In the genomic region with DNA sequence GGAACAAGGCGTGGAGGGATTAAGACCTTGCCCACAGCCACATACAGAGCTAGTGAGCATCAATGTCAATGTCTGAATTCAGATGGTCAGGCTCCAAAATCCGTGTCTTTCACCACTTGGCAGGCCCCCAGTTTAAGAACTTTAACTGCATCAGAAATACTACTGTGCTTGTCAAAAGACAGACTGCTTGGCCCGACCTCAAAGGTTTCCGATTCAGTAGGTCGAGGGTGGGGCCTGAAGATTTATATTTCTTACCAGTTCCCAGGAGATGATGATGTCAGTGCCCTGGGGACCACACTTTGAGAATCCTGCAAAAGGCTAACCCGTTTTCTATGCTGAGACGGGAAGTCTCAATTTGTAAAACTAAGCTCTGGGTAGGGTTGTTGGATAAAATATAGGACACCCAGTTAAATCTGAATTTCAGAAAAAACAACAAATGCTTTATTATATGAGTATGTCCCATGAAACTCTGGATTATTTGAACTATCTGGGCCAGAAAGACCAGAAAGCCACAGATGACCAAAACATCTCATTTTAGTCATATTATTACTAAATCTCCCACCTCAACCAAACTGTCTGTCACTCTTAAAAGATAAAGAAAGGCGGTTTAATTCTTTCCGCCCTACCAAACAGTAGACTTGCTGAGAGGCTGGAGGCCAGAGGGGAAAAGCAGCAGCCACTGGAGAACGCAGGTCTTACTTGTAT, we compare ENCODE assay signal across 24 cellular contexts. TPM values are rescaled to one million over a fixed set of nuclear protein-coding genes. Genes with fewer than 3 reads are reported as not detected.
A peak's percentile ranks its signal among the peaks of the same experiment; 100 is the strongest.
DNase-seq lines count a peak whose midpoint lies in the region; ATAC-seq, FAIRE-seq and TF ChIP-seq lines count a peak whose summit lies in the region.
"Had no signal": no experiment of that assay in that cellular context is flagged by ENCODE, and none has a peak within 500 bp of the region (broad histone marks: within the 10 kb centered on the region; RNA-seq: fewer than 3 reads in every experiment).

No MANE protein-coding gene starts in this region.

- peak; percentile 50 for FAIRE-seq in bronchial epithelial cell (lab: Jason Lieb, UNC)
- no peak for FAIRE-seq in GM19239 (lab: Jason Lieb, UNC)
- FAIRE-seq: islet of Langerhans had no signal

- DNase-seq in bronchial epithelial cell (ENCODE audit: low read depth) (no peak), nephron progenitor cell (no peak), GM19239 (ENCODE audit: insufficient read length, low spot score) (no peak), progenitor cell of endocrine pancreas (ENCODE audit: low spot score, unreplicated experiment) (no peak)
- DNase-seq: activated naive CD4-positive, alpha-beta T cell treated with anti-CD3 and anti-CD28 coated beads, Interleukin-2, amount 10 ng/mL, durations not matched to agents 7 days and 5 days; amniotic stem cell; CD8-positive, alpha-beta T cell; cortex of kidney; DMS 273 treated with DMSO at 0.1 percent for 48 hours; H9; KG1; MM.1S; naive thymus-derived CD8-positive, alpha-beta T cell; NCI-H2081 treated with DMSO at 0.1 percent for 48 hours; NCI-H446; NCI-H774; spleen; upper lobe of right lung had no signal

- H3K36me3 Mint-ChIP-seq in nephron progenitor cell (ENCODE audit: low read depth) (peaks cover 19% of the 10 kb centered on the region), progenitor cell of endocrine pancreas (ENCODE audit: insufficient read depth) (peaks cover 3% of the 10 kb centered on the region)

- no peak for TF ChIP-seq CTCF in bronchial epithelial cell (IDR thresholded peaks at IDR 0.05; ENCODE audit: insufficient read depth, low read length, severe bottlenecking)
- TF ChIP-seq CTCF in nephron progenitor cell (IDR thresholded peaks at IDR 0.05), result no peak
- TF ChIP-seq CTCF in progenitor cell of endocrine pancreas (IDR thresholded peaks at IDR 0.05; ENCODE audit: unreplicated experiment), result no peak

- no peak overlapping the region for H3K4me3 ChIP-seq in bronchial epithelial cell (ENCODE audit: low read depth, low read length)
- H3K4me3 ChIP-seq: cardiac muscle cell, spleen, upper lobe of right lung had no signal

- no peak overlapping the region for H3K4me3 Mint-ChIP-seq in nephron progenitor cell
- H3K4me3 Mint-ChIP-seq in progenitor cell of endocrine pancreas (ENCODE audit: low read depth), result no peak overlapping the region
- H3K4me3 Mint-ChIP-seq: activated naive CD4-positive, alpha-beta T cell treated with anti-CD3 and anti-CD28 coated beads, Interleukin-2, amount 10 ng/mL, durations not matched to agents 7 days and 5 days; activated T-helper 1 cell treated with anti-CD3 and anti-CD28 coated beads, Interleukin-12 subunit alpha, Interleukin-12 subunit beta, Interleukin-2, Interleukin-4 antibody, amounts not matched to agents 30 ng/mL and 10 ng/mL and 1 ng/mL, durations not matched to agents 14 hours and 24 hours and 36 hours; CD8-positive, alpha-beta T cell; H9; naive thymus-derived CD8-positive, alpha-beta T cell had no signal

- H3K27me3 ChIP-seq in bronchial epithelial cell (ENCODE audit: control insufficient read depth, insufficient read depth, low read length), result no peaks in the 10 kb centered on the region
- H3K27me3 ChIP-seq: cardiac muscle cell, spleen, upper lobe of right lung had no signal

- peak overlapping the region; percentile 64 for H3K27ac Mint-ChIP-seq in nephron progenitor cell
- no peak overlapping the region for H3K27ac Mint-ChIP-seq in progenitor cell of endocrine pancreas
- H3K27ac Mint-ChIP-seq: activated naive CD4-positive, alpha-beta T cell treated with anti-CD3 and anti-CD28 coated beads, Interleukin-2, amount 10 ng/mL, durations not matched to agents 7 days and 5 days; activated T-helper 1 cell treated with anti-CD3 and anti-CD28 coated beads, Interleukin-12 subunit alpha, Interleukin-12 subunit beta, Interleukin-2, Interleukin-4 antibody, amounts not matched to agents 30 ng/mL and 10 ng/mL and 1 ng/mL, durations not matched to agents 14 hours and 24 hours and 36 hours; CD8-positive, alpha-beta T cell had no signal

- H3K27me3 Mint-ChIP-seq in nephron progenitor cell (ENCODE audit: low read depth, poor library complexity), result no peaks in the 10 kb centered on the region
- no peaks in the 10 kb centered on the region for H3K27me3 Mint-ChIP-seq in progenitor cell of endocrine pancreas
- H3K27me3 Mint-ChIP-seq: activated naive CD4-positive, alpha-beta T cell treated with anti-CD3 and anti-CD28 coated beads, Interleukin-2, amount 10 ng/mL, durations not matched to agents 7 days and 5 days; naive thymus-derived CD8-positive, alpha-beta T cell had no signal

- H3K9me3 Mint-ChIP-seq in nephron progenitor cell (no peaks in the 10 kb centered on the region), progenitor cell of endocrine pancreas (ENCODE audit: low read depth) (no peaks in the 10 kb centered on the region)
- H3K9me3 Mint-ChIP-seq: activated naive CD4-positive, alpha-beta T cell treated with anti-CD3 and anti-CD28 coated beads, Interleukin-2, amount 10 ng/mL, durations not matched to agents 7 days and 5 days; activated T-helper 1 cell treated with anti-CD3 and anti-CD28 coated beads, Interleukin-12 subunit alpha, Interleukin-12 subunit beta, Interleukin-2, Interleukin-4 antibody, amounts not matched to agents 30 ng/mL and 10 ng/mL and 1 ng/mL, durations not matched to agents 14 hours and 24 hours and 36 hours; CD8-positive, alpha-beta T cell; H9; naive thymus-derived CD8-positive, alpha-beta T cell had no signal

- H3K4me1 Mint-ChIP-seq in nephron progenitor cell (peaks cover 73% of the 10 kb centered on the region), progenitor cell of endocrine pancreas (ENCODE audit: low read depth) (peaks cover 3% of the 10 kb centered on the region)
- H3K4me1 Mint-ChIP-seq: activated naive CD4-positive, alpha-beta T cell treated with anti-CD3 and anti-CD28 coated beads, Interleukin-2, amount 10 ng/mL, durations not matched to agents 7 days and 5 days had no signal

- ATAC-seq in HG03432 (IDR thresholded peaks at IDR 0.05; ENCODE audit: unreplicated experiment) (peak; percentile 70), SK-N-SH treated with all-trans-retinoic acid at 6 μM for 48 hours (no peak), HG03097 (IDR thresholded peaks at IDR 0.05; ENCODE audit: low FRiP score, unreplicated experiment) (no peak)
- ATAC-seq: CD8-positive, alpha-beta T cell; naive thymus-derived CD8-positive, alpha-beta T cell; upper lobe of right lung had no signal

- H3K36me3 ChIP-seq in bronchial epithelial cell (ENCODE audit: control insufficient read depth, insufficient read depth, low read length), result peaks cover 3% of the 10 kb centered on the region
- H3K36me3 ChIP-seq: cardiac muscle cell, upper lobe of right lung had no signal

TF ChIP-seq in SK-N-SH treated with all-trans-retinoic acid at 6 μM for 48 hours, 23 proteins besides CTCF, POLR2A, EP300 and RAD21:
- no peak for TF ChIP-seq CSDC2 (CRISPR knock-in tag; IDR thresholded peaks at IDR 0.05)
- no peak for TF ChIP-seq ESRRG (CRISPR knock-in tag; IDR thresholded peaks at IDR 0.05)
- TF ChIP-seq TCF4 (CRISPR knock-in tag; IDR thresholded peaks at IDR 0.05; ENCODE audit: borderline replicate concordance), result no peak
- no peak for TF ChIP-seq ZNF70 (CRISPR knock-in tag; IDR thresholded peaks at IDR 0.05)
- TF ChIP-seq, protein P1, sequence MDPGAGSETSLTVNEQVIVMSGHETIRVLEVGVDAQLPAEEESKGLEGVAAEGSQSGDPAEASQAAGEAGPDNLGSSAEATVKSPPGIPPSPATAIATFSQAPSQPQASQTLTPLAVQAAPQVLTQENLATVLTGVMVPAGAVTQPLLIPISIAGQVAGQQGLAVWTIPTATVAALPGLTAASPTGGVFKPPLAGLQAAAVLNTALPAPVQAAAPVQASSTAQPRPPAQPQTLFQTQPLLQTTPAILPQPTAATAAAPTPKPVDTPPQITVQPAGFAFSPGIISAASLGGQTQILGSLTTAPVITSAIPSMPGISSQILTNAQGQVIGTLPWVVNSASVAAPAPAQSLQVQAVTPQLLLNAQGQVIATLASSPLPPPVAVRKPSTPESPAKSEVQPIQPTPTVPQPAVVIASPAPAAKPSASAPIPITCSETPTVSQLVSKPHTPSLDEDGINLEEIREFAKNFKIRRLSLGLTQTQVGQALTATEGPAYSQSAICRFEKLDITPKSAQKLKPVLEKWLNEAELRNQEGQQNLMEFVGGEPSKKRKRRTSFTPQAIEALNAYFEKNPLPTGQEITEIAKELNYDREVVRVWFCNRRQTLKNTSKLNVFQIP (CRISPR knock-in tag; IDR thresholded peaks at IDR 0.05; ENCODE audit: borderline replicate concordance, low read depth), result no peak
- no peak for TF ChIP-seq ZFP3 (CRISPR knock-in tag; IDR thresholded peaks at IDR 0.05)
- TF ChIP-seq RARB (CRISPR knock-in tag; IDR thresholded peaks at IDR 0.05), result no peak
- TF ChIP-seq, protein P2, sequence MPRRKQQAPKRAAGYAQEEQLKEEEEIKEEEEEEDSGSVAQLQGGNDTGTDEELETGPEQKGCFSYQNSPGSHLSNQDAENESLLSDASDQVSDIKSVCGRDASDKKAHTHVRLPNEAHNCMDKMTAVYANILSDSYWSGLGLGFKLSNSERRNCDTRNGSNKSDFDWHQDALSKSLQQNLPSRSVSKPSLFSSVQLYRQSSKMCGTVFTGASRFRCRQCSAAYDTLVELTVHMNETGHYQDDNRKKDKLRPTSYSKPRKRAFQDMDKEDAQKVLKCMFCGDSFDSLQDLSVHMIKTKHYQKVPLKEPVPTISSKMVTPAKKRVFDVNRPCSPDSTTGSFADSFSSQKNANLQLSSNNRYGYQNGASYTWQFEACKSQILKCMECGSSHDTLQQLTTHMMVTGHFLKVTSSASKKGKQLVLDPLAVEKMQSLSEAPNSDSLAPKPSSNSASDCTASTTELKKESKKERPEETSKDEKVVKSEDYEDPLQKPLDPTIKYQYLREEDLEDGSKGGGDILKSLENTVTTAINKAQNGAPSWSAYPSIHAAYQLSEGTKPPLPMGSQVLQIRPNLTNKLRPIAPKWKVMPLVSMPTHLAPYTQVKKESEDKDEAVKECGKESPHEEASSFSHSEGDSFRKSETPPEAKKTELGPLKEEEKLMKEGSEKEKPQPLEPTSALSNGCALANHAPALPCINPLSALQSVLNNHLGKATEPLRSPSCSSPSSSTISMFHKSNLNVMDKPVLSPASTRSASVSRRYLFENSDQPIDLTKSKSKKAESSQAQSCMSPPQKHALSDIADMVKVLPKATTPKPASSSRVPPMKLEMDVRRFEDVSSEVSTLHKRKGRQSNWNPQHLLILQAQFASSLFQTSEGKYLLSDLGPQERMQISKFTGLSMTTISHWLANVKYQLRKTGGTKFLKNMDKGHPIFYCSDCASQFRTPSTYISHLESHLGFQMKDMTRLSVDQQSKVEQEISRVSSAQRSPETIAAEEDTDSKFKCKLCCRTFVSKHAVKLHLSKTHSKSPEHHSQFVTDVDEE (CRISPR knock-in tag; IDR thresholded peaks at IDR 0.05), result no peak
- no peak for TF ChIP-seq PPARA (CRISPR knock-in tag; IDR thresholded peaks at IDR 0.05; ENCODE audit: borderline replicate concordance)
- TF ChIP-seq GLIS3 (CRISPR knock-in tag; IDR thresholded peaks at IDR 0.05), result no peak
TF ChIP-seq in SK-N-SH treated with all-trans-retinoic acid at 6 μM for 48 hours: peak in this region for 0.

RNA-seq across cellular contexts. Expression of a gene that starts 42.7 kb away (rescaled TPM):
- total RNA-seq in bronchial epithelial cell, result 11.1 and 14.0 TPM in 2 replicates
- 15.7 and 20.3 TPM in 2 replicates for total RNA-seq in progenitor cell of endocrine pancreas
